ENCODE assay signal across 8 cellular contexts in genomic region chr11:71928739-71929443, GRCh38. TPM values are rescaled to one million over a fixed set of nuclear protein-coding genes. Genes with fewer than 3 reads are reported as not detected.
DNase-seq lines count a peak whose midpoint lies in the region; ATAC-seq, FAIRE-seq and TF ChIP-seq lines count a peak whose summit lies in the region.

Gene RNF121 (plus strand): TSS chr11:71929046. CDS start chr11:71929062, 16 bp downstream.

- no peaks in the 10 kb centered on the region for H3K36me3 ChIP-seq in kidney (ENCODE audit: control insufficient read depth in 1 of 2, insufficient read depth in 2 of 2, low read length in 2 of 2)

- H3K9me3 ChIP-seq in kidney (ENCODE audit: control insufficient read depth in 1 of 2, low read length in 2 of 2), result no peaks in the 10 kb centered on the region

- peak within 1 kb of the TSS; percentile 86 to 90 for H3K27ac ChIP-seq in kidney (ENCODE audit: low read depth in 2 of 2, low read length in 2 of 2)

- H3K9ac ChIP-seq in kidney (ENCODE audit: low read length in 2 of 2), result peak within 1 kb of the TSS; percentile 50 to 74

- no peak for FAIRE-seq in kidney (lab: Jason Lieb, UNC)

- ATAC-seq in GM19035 (IDR thresholded peaks at IDR 0.05; ENCODE audit: unreplicated experiment) (peak; percentile 79), HG03354 (IDR thresholded peaks at IDR 0.05; ENCODE audit: poor library complexity, severe bottlenecking, unreplicated experiment) (peak; percentile 79)

- peak; percentile 58 for DNase-seq in AG09309 (ENCODE audit: low read depth)
- peak; percentile 93 for DNase-seq in NCI-H446 treated with DMSO at 0.1 percent for 48 hours (lab: John Stamatoyannopoulos, UW)
- peak; percentile 97 for DNase-seq in activated CD4-positive, CD25-positive, alpha-beta regulatory T cell treated with anti-CD3 and anti-CD28 coated beads, Interleukin-2, amount 50 U/mL, for 72 hours
- peak; percentile 67 to 88 for DNase-seq in cerebellar nuclear complex (lab: John Stamatoyannopoulos, UW)
- peak; percentile 99 for DNase-seq in kidney
- DNase-seq in stimulated activated CD4-positive, alpha-beta T cell treated with anti-CD3 and anti-CD28 coated beads, Interleukin-15, amount 100 ng/mL, for 48 hours (ENCODE audit: low read depth in 2 of 2), result peak; percentile 98 to 99

- TF ChIP-seq CTCF in AG09309 (IDR thresholded peaks at IDR 0.05; ENCODE audit: control insufficient read depth, insufficient read depth, low read depth, low read length, missing control alignments), result no peak
- no peak for TF ChIP-seq CTCF in kidney (IDR thresholded peaks at IDR 0.05; ENCODE audit: borderline replicate concordance, extremely low read depth, insufficient read depth)

- peaks cover 12 to 30% of the 10 kb centered on the region in 2 donors for H3K4me1 ChIP-seq in kidney (ENCODE audit: control insufficient read depth in 1 of 2, insufficient read depth in 1 of 2, low read depth in 1 of 2, low read length in 2 of 2)

- intact Hi-C loops in kidney (cut with DNase I), result no loop called here

- H3K4me3 ChIP-seq in AG09309 (ENCODE audit: control insufficient read depth, low read depth, low read length) (peak within 1 kb of the TSS; percentile 75), kidney (ENCODE audit: low read length in 2 of 2) (peak within 1 kb of the TSS; percentile 93 to 99)

RNA-seq across cellular contexts. Expression of gene RNF121, which starts in this region (rescaled TPM):
- 59.4 TPM for total RNA-seq in kidney
- polyA plus RNA-seq in kidney (ENCODE audit: insufficient read depth, low read depth, low replicate concordance), result 37.1 TPM

Comparison
In these comparisons a context has a peak if more than half of its experiments do, and no peak if none do; other contexts are left out.
1. Peak in every context shown above with its lines: DNase-seq, ATAC-seq, H3K4me3 ChIP-seq and H3K27ac ChIP-seq.